15 cellular contexts compared by ENCODE assay signal in genomic region chr3:72343078-72343477, GRCh38.
A peak's percentile ranks its signal among the peaks of the same experiment; 100 is the strongest.
DNase-seq lines count a peak whose midpoint lies in the region; ATAC-seq and TF ChIP-seq lines count a peak whose summit lies in the region.
"Had no signal": no experiment of that assay in that cellular context is flagged by ENCODE, and none has a peak within 500 bp of the region (broad histone marks: within the 10 kb centered on the region; RNA-seq: fewer than 3 reads in every experiment).

No MANE protein-coding gene starts in this region.

- no peaks in the 10 kb centered on the region for H3K27me3 ChIP-seq in CD8-positive, alpha-beta memory T cell (ENCODE audit: insufficient read depth, low read length, poor library complexity, severe bottlenecking)
- H3K27me3 ChIP-seq in PC-3 (ENCODE audit: low read length) (no peaks in the 10 kb centered on the region), adipocyte (replicated peaks; ENCODE audit: control insufficient read depth, insufficient read depth, low read length) (no peaks in the 10 kb centered on the region), suprapubic skin (no peaks in the 10 kb centered on the region)
- H3K27me3 ChIP-seq: ascending aorta had no signal

- TF ChIP-seq POLR2A in suprapubic skin (IDR thresholded peaks at IDR 0.05): no peak

- H3K4me1 ChIP-seq in CD8-positive, alpha-beta memory T cell (ENCODE audit: insufficient read depth, low read length): peaks cover 55% of the 10 kb centered on the region
- H3K4me1 ChIP-seq in PC-3 (ENCODE audit: insufficient read depth, low read length) (peaks cover 28% of the 10 kb centered on the region), adipocyte (ENCODE audit: control insufficient read depth, insufficient read depth, low read length) (peaks cover 26% of the 10 kb centered on the region), suprapubic skin (peaks cover 50% of the 10 kb centered on the region)
- H3K4me1 ChIP-seq: psoas muscle had no signal

- POLR2A ChIA-PET in CD8-positive, alpha-beta memory T cell (lab: Charles Lee): no interaction called here
- POLR2A ChIA-PET in PC-3 (lab: Charles Lee; ENCODE audit: unreplicated experiment): no interaction called here

- H3K79me2 ChIP-seq in PC-3 (ENCODE audit: low read length): no peaks in the 10 kb centered on the region

- no peak overlapping the region for H3K27ac ChIP-seq in CD8-positive, alpha-beta memory T cell (ENCODE audit: low read depth, low read length)
- H3K27ac ChIP-seq in PC-3 (ENCODE audit: low read length) (no peak overlapping the region), suprapubic skin (no peak overlapping the region)
- H3K27ac ChIP-seq: ascending aorta, PC-9, psoas muscle had no signal

- no peaks in the 10 kb centered on the region for H3F3A ChIP-seq in PC-3 (ENCODE audit: low read length, unreplicated experiment)

- TF ChIP-seq CTCF in PC-3 (conservative IDR thresholded peaks at IDR 0.05; ENCODE audit: low read depth, low read length) (no peak), osteocyte (IDR thresholded peaks at IDR 0.05) (no peak), suprapubic skin (IDR thresholded peaks at IDR 0.05) (no peak)

- ATAC-seq in PC-3: no peak
- ATAC-seq in HG03469 (IDR thresholded peaks at IDR 0.05; ENCODE audit: unreplicated experiment): no peak
- ATAC-seq in stimulated activated memory B cell treated with anti-CD40 and anti-IgM and Interleukin-4, amounts not matched to agents 10 μg/mL and 1 μg/mL and 100 μg/mL, for 72 hours: no peak
- ATAC-seq: HepG2, psoas muscle had no signal

- no peak overlapping the region for H2AFZ ChIP-seq in PC-3 (ENCODE audit: low read length)
- H2AFZ ChIP-seq: PC-9 had no signal

- no peak for DNase-seq in CD8-positive, alpha-beta memory T cell
- DNase-seq in PC-3 (peak; percentile 37), adipocyte (ENCODE audit: low read depth) (peak; percentile 43), osteocyte (ENCODE audit: extremely low spot score, unreplicated experiment) (no peak), D341Med (ENCODE audit: low spot score) (no peak), suprapubic skin (ENCODE audit: low spot score in 2 of 2) (no peak)
- DNase-seq: COR-L47, NCI-H2081, PC-9, psoas muscle had no signal

- no peaks in the 10 kb centered on the region for H3K9me3 ChIP-seq in CD8-positive, alpha-beta memory T cell (ENCODE audit: low read length)
- no peaks in the 10 kb centered on the region for H3K9me3 ChIP-seq in PC-3 (ENCODE audit: low read length)
- H3K9me3 ChIP-seq in adipocyte (ENCODE audit: control insufficient read depth, low read length): no peaks in the 10 kb centered on the region
- H3K9me3 ChIP-seq in suprapubic skin: no peaks in the 10 kb centered on the region
- H3K9me3 ChIP-seq: ascending aorta, psoas muscle had no signal

- intact Hi-C loops in PC-3 (cut with micrococcal nuclease): no loop called here

- no peaks in the 10 kb centered on the region for H4K20me1 ChIP-seq in PC-3 (ENCODE audit: low read length)

- H3K9me3 Mint-ChIP-seq in CD8-positive, alpha-beta memory T cell: no peaks in the 10 kb centered on the region
- no peaks in the 10 kb centered on the region for H3K9me3 Mint-ChIP-seq in osteocyte (ENCODE audit: unreplicated experiment)
- H3K9me3 Mint-ChIP-seq in stimulated activated memory B cell treated with anti-CD40 and anti-IgM and Interleukin-4, amounts not matched to agents 10 μg/mL and 1 μg/mL and 100 μg/mL, for 72 hours: no peaks in the 10 kb centered on the region
- H3K9me3 Mint-ChIP-seq: memory B cell had no signal

- H3K9ac ChIP-seq in PC-3 (ENCODE audit: low read length) (no peak overlapping the region), adipocyte (ENCODE audit: low read length) (no peak overlapping the region)

- no peaks in the 10 kb centered on the region for H3K36me3 Mint-ChIP-seq in CD8-positive, alpha-beta memory T cell
- no peaks in the 10 kb centered on the region for H3K36me3 Mint-ChIP-seq in osteocyte (ENCODE audit: unreplicated experiment)
- H3K36me3 Mint-ChIP-seq in stimulated activated memory B cell treated with anti-CD40 and anti-IgM and Interleukin-4, amounts not matched to agents 10 μg/mL and 1 μg/mL and 100 μg/mL, for 72 hours: no peaks in the 10 kb centered on the region
- H3K36me3 Mint-ChIP-seq: memory B cell had no signal

- H3K4me2 ChIP-seq in PC-3 (ENCODE audit: low read length): no peak overlapping the region
- H3K4me2 ChIP-seq: PC-9 had no signal

- no peaks in the 10 kb centered on the region for H3K36me3 ChIP-seq in CD8-positive, alpha-beta memory T cell (ENCODE audit: insufficient read depth, low read length)
- H3K36me3 ChIP-seq in PC-3 (ENCODE audit: low read depth, low read length): no peaks in the 10 kb centered on the region
- no peaks in the 10 kb centered on the region for H3K36me3 ChIP-seq in adipocyte (ENCODE audit: control insufficient read depth, insufficient read depth, low read length, severe bottlenecking)
- H3K36me3 ChIP-seq in suprapubic skin: no peaks in the 10 kb centered on the region
- H3K36me3 ChIP-seq: ascending aorta had no signal

- no TSS peak for BruUV-seq in PC-3 (replicated peaks; lab: Mats Ljungman, UMichigan)

- peak overlapping the region in 1 of 7 donors; percentile 4 for H3K4me3 Mint-ChIP-seq in CD8-positive, alpha-beta memory T cell
- no peak overlapping the region for H3K4me3 Mint-ChIP-seq in osteocyte (ENCODE audit: unreplicated experiment)
- no peak overlapping the region for H3K4me3 Mint-ChIP-seq in stimulated activated memory B cell treated with anti-CD40 and anti-IgM and Interleukin-4, amounts not matched to agents 10 μg/mL and 1 μg/mL and 100 μg/mL, for 72 hours
- H3K4me3 Mint-ChIP-seq: memory B cell had no signal

- no peaks in the 10 kb centered on the region for H3K27me3 Mint-ChIP-seq in CD8-positive, alpha-beta memory T cell
- no peaks in the 10 kb centered on the region for H3K27me3 Mint-ChIP-seq in osteocyte (ENCODE audit: unreplicated experiment)
- H3K27me3 Mint-ChIP-seq in stimulated activated memory B cell treated with anti-CD40 and anti-IgM and Interleukin-4, amounts not matched to agents 10 μg/mL and 1 μg/mL and 100 μg/mL, for 72 hours: no peaks in the 10 kb centered on the region
- H3K27me3 Mint-ChIP-seq: memory B cell had no signal

- CTCF ChIA-PET in CD8-positive, alpha-beta memory T cell (lab: Charles Lee): no interaction called here
- CTCF ChIA-PET in PC-3 (lab: Charles Lee): no interaction called here

- peak overlapping the region in 5 of 8 donors; percentile 1 to 81 (median 7) for H3K27ac Mint-ChIP-seq in CD8-positive, alpha-beta memory T cell
- peak overlapping the region; percentile 24 for H3K27ac Mint-ChIP-seq in osteocyte (ENCODE audit: unreplicated experiment)
- H3K27ac Mint-ChIP-seq in stimulated activated memory B cell treated with anti-CD40 and anti-IgM and Interleukin-4, amounts not matched to agents 10 μg/mL and 1 μg/mL and 100 μg/mL, for 72 hours: no peak overlapping the region
- H3K27ac Mint-ChIP-seq: memory B cell had no signal

- H3K9me2 ChIP-seq in PC-3 (replicated peaks; ENCODE audit: low read length): no peaks in the 10 kb centered on the region

- H3K4me1 Mint-ChIP-seq in CD8-positive, alpha-beta memory T cell: peaks cover 37 to 57% (median 51%) of the 10 kb centered on the region in 3 donors
- peaks cover 72% of the 10 kb centered on the region for H3K4me1 Mint-ChIP-seq in osteocyte (ENCODE audit: unreplicated experiment)
- H3K4me1 Mint-ChIP-seq in stimulated activated memory B cell treated with anti-CD40 and anti-IgM and Interleukin-4, amounts not matched to agents 10 μg/mL and 1 μg/mL and 100 μg/mL, for 72 hours: peaks cover 24% of the 10 kb centered on the region

- WGBS in suprapubic skin: 61% methylated on average over 3 of the region's 3 CpGs

- no peak for TF ChIP-seq EP300 in suprapubic skin (IDR thresholded peaks at IDR 0.05)

- H3K4me3 ChIP-seq in CD8-positive, alpha-beta memory T cell (ENCODE audit: low read length): no peak overlapping the region
- H3K4me3 ChIP-seq in PC-3 (ENCODE audit: low read length): no peak overlapping the region
- H3K4me3 ChIP-seq in adipocyte (ENCODE audit: low read length): no peak overlapping the region
- no peak overlapping the region for H3K4me3 ChIP-seq in suprapubic skin
- H3K4me3 ChIP-seq: ascending aorta, PC-9, psoas muscle had no signal

Comparison
In these comparisons a context has a peak if more than half of its experiments do, and no peak if none do; other contexts are left out.
1. DNase-seq: peak in PC-3 (single experiment) and adipocyte (single experiment); none in CD8-positive, alpha-beta memory T cell (0 of 5), osteocyte (single experiment), D341Med (single experiment) and suprapubic skin (0 of 2).